1 cellular context compared by ENCODE assay signal in genomic region chr17:14334261-14334860, GRCh38.
TF ChIP-seq lines count a peak whose summit lies in the region.

No MANE protein-coding gene starts in this region.

TF ChIP-seq in K562, 482 proteins besides CTCF, POLR2A, EP300 and RAD21 (continued from another document):
- no peak for TF ChIP-seq PRDM10 (IDR thresholded peaks at IDR 0.05; ENCODE audit: partially characterized antibody)
- TF ChIP-seq ZNF384 (IDR thresholded peaks at IDR 0.05; ENCODE audit: low read depth, low read length): no peak
- TF ChIP-seq BDP1 (IDR thresholded peaks at IDR 0.05; ENCODE audit: insufficient read depth, insufficient read length): no peak
- no peak for TF ChIP-seq DLX4 (CRISPR knock-in tag; IDR thresholded peaks at IDR 0.05)
- TF ChIP-seq REST (CRISPR knock-in tag; IDR thresholded peaks at IDR 0.05; ENCODE audit: low read depth): no peak
- TF ChIP-seq JUNB (CRISPR knock-in tag; conservative IDR thresholded peaks at IDR 0.05): no peak
- TF ChIP-seq ZNF134 (CRISPR knock-in tag; conservative IDR thresholded peaks at IDR 0.05): no peak
- TF ChIP-seq TFE3 (CRISPR knock-in tag; IDR thresholded peaks at IDR 0.05): no peak
- no peak for TF ChIP-seq NFIX (CRISPR knock-in tag; IDR thresholded peaks at IDR 0.05; ENCODE audit: low read depth)
- TF ChIP-seq NR2C2 (CRISPR knock-in tag; IDR thresholded peaks at IDR 0.05): no peak
- peak; percentile 58; the same call in 1 of the 2 replicates for TF ChIP-seq NR2C2 (tag; IDR thresholded peaks at IDR 0.05)
- TF ChIP-seq UBTF (IDR thresholded peaks at IDR 0.05; ENCODE audit: borderline replicate concordance in 1 of 2, low read depth in 2 of 2, low read length in 2 of 2): no peak
- TF ChIP-seq ZKSCAN3 (CRISPR knock-in tag; IDR thresholded peaks at IDR 0.05): no peak
- TF ChIP-seq SNIP1 (IDR thresholded peaks at IDR 0.05; ENCODE audit: low read depth): no peak
- no peak for TF ChIP-seq USF1 (CRISPR knock-in tag; IDR thresholded peaks at IDR 0.05)
